In the genomic region with DNA sequence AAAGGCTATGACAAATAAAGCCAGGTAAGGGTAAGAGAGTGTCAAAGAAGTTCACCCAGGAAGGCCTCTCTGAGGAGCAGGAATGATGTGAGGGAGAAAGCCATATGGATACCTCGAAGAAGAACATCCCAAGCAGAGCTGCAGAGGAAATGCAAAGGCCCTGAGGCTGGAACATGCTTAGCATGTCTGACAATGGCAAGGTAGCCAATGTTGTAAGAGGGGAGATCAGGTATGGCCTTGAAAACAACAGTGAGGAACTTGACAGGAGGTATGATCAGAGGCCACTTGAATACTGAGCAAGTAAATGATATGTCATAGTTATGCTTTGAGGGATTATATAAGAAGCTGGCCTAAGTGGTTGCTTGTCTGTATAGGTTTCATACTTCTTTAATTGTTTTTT, we compare ENCODE assay signal across 18 cellular contexts. TPM values are rescaled to one million over a fixed set of nuclear protein-coding genes. Genes with fewer than 3 reads are reported as not detected.
DNase-seq lines count a peak whose midpoint lies in the region; ATAC-seq and TF ChIP-seq lines count a peak whose summit lies in the region.
"Had no signal": no experiment of that assay in that cellular context is flagged by ENCODE, and none has a peak within 500 bp of the region (broad histone marks: within the 10 kb centered on the region; RNA-seq: fewer than 3 reads in every experiment).

No MANE protein-coding gene starts in this region.

- no peak overlapping the region for H3K27ac ChIP-seq in CD4-positive, CD25-positive, alpha-beta regulatory T cell (ENCODE audit: insufficient read depth, low read length, poor library complexity, severe bottlenecking)
- H3K27ac ChIP-seq: epithelial cell of prostate, prostate gland, SK-N-MC, thoracic aorta had no signal

- H3K36me3 Mint-ChIP-seq in CD4-positive, CD25-positive, alpha-beta regulatory T cell, result peaks cover 11% of the 10 kb centered on the region
- H3K36me3 Mint-ChIP-seq in activated T-helper 2 cell treated with anti-CD3 and anti-CD28 coated beads, Interferon-gamma antibody, Interleukin-2, Interleukin-4, amounts not matched to agents 10 μg/mL and 5 μg/mL and 100 μg/mL, durations not matched to agents 14 hours and 24 hours and 36 hours (ENCODE audit: low read depth), result peaks cover 24% of the 10 kb centered on the region
- no peaks in the 10 kb centered on the region for H3K36me3 Mint-ChIP-seq in natural killer cell

- H3K27me3 Mint-ChIP-seq in CD4-positive, CD25-positive, alpha-beta regulatory T cell, result no peaks in the 10 kb centered on the region
- H3K27me3 Mint-ChIP-seq in activated T-helper 2 cell treated with anti-CD3 and anti-CD28 coated beads, Interferon-gamma antibody, Interleukin-2, Interleukin-4, amounts not matched to agents 10 μg/mL and 5 μg/mL and 100 μg/mL, durations not matched to agents 14 hours and 24 hours and 36 hours (ENCODE audit: low read depth), result no peaks in the 10 kb centered on the region
- H3K27me3 Mint-ChIP-seq in natural killer cell (ENCODE audit: low read depth in 2 of 2), result no peaks in the 10 kb centered on the region
- H3K27me3 Mint-ChIP-seq: activated B cell treated with CpG ODN at 0.5 μM for 24 hours had no signal

- H3K27me3 ChIP-seq in CD4-positive, CD25-positive, alpha-beta regulatory T cell (ENCODE audit: control insufficient read depth, insufficient read depth, low read length), result no peaks in the 10 kb centered on the region

- no peaks in the 10 kb centered on the region for H3K9me3 ChIP-seq in CD4-positive, CD25-positive, alpha-beta regulatory T cell (ENCODE audit: control insufficient read depth in 2 of 2, low read length in 2 of 2)
- H3K9me3 ChIP-seq: prostate gland, thoracic aorta had no signal

- no peak for TF ChIP-seq CTCF in GM12865 (IDR thresholded peaks at IDR 0.05; ENCODE audit: insufficient read depth, low read depth, low read length, missing control alignments)
- no peak for TF ChIP-seq CTCF in natural killer cell (IDR thresholded peaks at IDR 0.05)

- no peaks in the 10 kb centered on the region for H3K36me3 ChIP-seq in CD4-positive, CD25-positive, alpha-beta regulatory T cell (ENCODE audit: control insufficient read depth, insufficient read depth, low read length)
- H3K36me3 ChIP-seq: prostate gland, thoracic aorta had no signal

- intact Hi-C loops in activated T-helper 2 cell treated with anti-CD3 and anti-CD28 coated beads, Interferon-gamma antibody, Interleukin-2, Interleukin-4, amounts not matched to agents 10 μg/mL and 5 μg/mL and 100 μg/mL, durations not matched to agents 14 hours and 24 hours and 36 hours (cut with micrococcal nuclease), result loop anchor here (10.0 kb wide), 1 partner anchor 247 kb away; no protein-coding TSS in a partner anchor
- intact Hi-C loops in natural killer cell (cut with micrococcal nuclease), result no loop called here

- no peak overlapping the region for H3K4me3 ChIP-seq in CD4-positive, CD25-positive, alpha-beta regulatory T cell (ENCODE audit: low read depth, low read length)
- H3K4me3 ChIP-seq in GM12865 (ENCODE audit: low read depth, low read length), result peak overlapping the region; percentile 8; the same call in 1 of the 2 replicates
- H3K4me3 ChIP-seq: prostate gland, SK-N-MC, thoracic aorta had no signal

- H3K9me3 Mint-ChIP-seq in CD4-positive, CD25-positive, alpha-beta regulatory T cell, result no peaks in the 10 kb centered on the region
- no peaks in the 10 kb centered on the region for H3K9me3 Mint-ChIP-seq in activated T-helper 2 cell treated with anti-CD3 and anti-CD28 coated beads, Interferon-gamma antibody, Interleukin-2, Interleukin-4, amounts not matched to agents 10 μg/mL and 5 μg/mL and 100 μg/mL, durations not matched to agents 14 hours and 24 hours and 36 hours
- no peaks in the 10 kb centered on the region for H3K9me3 Mint-ChIP-seq in natural killer cell
- H3K9me3 Mint-ChIP-seq: activated B cell treated with CpG ODN at 0.5 μM for 24 hours had no signal

- peak overlapping the region in 2 of 3 donors; percentile 3 to 5 for H3K27ac Mint-ChIP-seq in CD4-positive, CD25-positive, alpha-beta regulatory T cell
- no peak overlapping the region for H3K27ac Mint-ChIP-seq in activated T-helper 2 cell treated with anti-CD3 and anti-CD28 coated beads, Interferon-gamma antibody, Interleukin-2, Interleukin-4, amounts not matched to agents 10 μg/mL and 5 μg/mL and 100 μg/mL, durations not matched to agents 14 hours and 24 hours and 36 hours
- peak overlapping the region in 1 of 2 donors; percentile 6 for H3K27ac Mint-ChIP-seq in natural killer cell
- H3K27ac Mint-ChIP-seq: activated B cell treated with CpG ODN at 0.5 μM for 24 hours had no signal

- ATAC-seq in CD4-positive, CD25-positive, alpha-beta regulatory T cell (ENCODE audit: low read depth in 2 of 2), result no peak
- ATAC-seq in natural killer cell, result no peak
- ATAC-seq in GM19035 (IDR thresholded peaks at IDR 0.05; ENCODE audit: unreplicated experiment), result no peak
- ATAC-seq in GM21390 (IDR thresholded peaks at IDR 0.05; ENCODE audit: unreplicated experiment), result no peak
- ATAC-seq in HG03442 (IDR thresholded peaks at IDR 0.05; ENCODE audit: unreplicated experiment), result no peak

- DNase-seq in CD4-positive, CD25-positive, alpha-beta regulatory T cell, result no peak
- no peak for DNase-seq in GM12865 (ENCODE audit: low read depth)
- no peak for DNase-seq in activated T-helper 2 cell treated with anti-CD3 and anti-CD28 coated beads, Interferon-gamma antibody, Interleukin-2, Interleukin-4, amounts not matched to agents 10 μg/mL and 5 μg/mL and 100 μg/mL, durations not matched to agents 14 hours and 24 hours and 36 hours (ENCODE audit: low spot score)
- no peak for DNase-seq in natural killer cell
- DNase-seq: activated B cell treated with CpG ODN at 0.5 μM for 24 hours; activated CD8-positive, alpha-beta memory T cell treated with anti-CD3 and anti-CD28 coated beads, Interleukin-2, amount 50 U/mL, for 4 hours; anterior cingulate cortex; cortex of kidney; head of caudate nucleus; NCI-H1417 treated with DMSO at 0.1 percent for 48 hours; NCI-H345 had no signal

- H3K4me1 ChIP-seq in CD4-positive, CD25-positive, alpha-beta regulatory T cell (ENCODE audit: control insufficient read depth, insufficient read depth, low read length, poor library complexity, severe bottlenecking), result peaks cover 34% of the 10 kb centered on the region

- H3K4me1 Mint-ChIP-seq in CD4-positive, CD25-positive, alpha-beta regulatory T cell, result peaks cover 32 to 72% (median 48%) of the 10 kb centered on the region in 4 donors
- H3K4me1 Mint-ChIP-seq in activated T-helper 2 cell treated with anti-CD3 and anti-CD28 coated beads, Interferon-gamma antibody, Interleukin-2, Interleukin-4, amounts not matched to agents 10 μg/mL and 5 μg/mL and 100 μg/mL, durations not matched to agents 14 hours and 24 hours and 36 hours (ENCODE audit: low read depth), result peaks cover 43% of the 10 kb centered on the region
- peaks cover 45 to 59% of the 10 kb centered on the region in 2 donors for H3K4me1 Mint-ChIP-seq in natural killer cell

- peak overlapping the region; percentile 39 to 83 (median 66) for H3K4me3 Mint-ChIP-seq in CD4-positive, CD25-positive, alpha-beta regulatory T cell
- H3K4me3 Mint-ChIP-seq in activated T-helper 2 cell treated with anti-CD3 and anti-CD28 coated beads, Interferon-gamma antibody, Interleukin-2, Interleukin-4, amounts not matched to agents 10 μg/mL and 5 μg/mL and 100 μg/mL, durations not matched to agents 14 hours and 24 hours and 36 hours (ENCODE audit: low read depth), result peak overlapping the region; percentile 2
- H3K4me3 Mint-ChIP-seq in natural killer cell, result peak overlapping the region; percentile 8

RNA-seq across cellular contexts. Expression of gene SCFD2, which starts 3.8 kb away (rescaled TPM):
- 23.9 TPM for total RNA-seq in CD4-positive, CD25-positive, alpha-beta regulatory T cell
- polyA plus RNA-seq in CD4-positive, CD25-positive, alpha-beta regulatory T cell, result 10 to 100 TPM; 15.0 to 20.6 (median 15.7) TPM
- total RNA-seq in activated T-helper 2 cell treated with anti-CD3 and anti-CD28 coated beads, Interferon-gamma antibody, Interleukin-2, Interleukin-4, amounts not matched to agents 10 μg/mL and 5 μg/mL and 100 μg/mL, durations not matched to agents 14 hours and 24 hours and 36 hours, result 26.3 and 31.7 TPM in 2 replicates
- 10 to 100 TPM; 26.4 to 29.4 (median 28.9) TPM for total RNA-seq in natural killer cell

RNA-seq across cellular contexts. Expression of gene FIP1L1, which starts 15.3 kb away (rescaled TPM):
- total RNA-seq in CD4-positive, CD25-positive, alpha-beta regulatory T cell, result 78.1 TPM
- polyA plus RNA-seq in CD4-positive, CD25-positive, alpha-beta regulatory T cell, result 10 to 100 TPM; 68.7 to 77.8 (median 69.9) TPM
- 95.0 and 99.2 TPM in 2 replicates for total RNA-seq in activated T-helper 2 cell treated with anti-CD3 and anti-CD28 coated beads, Interferon-gamma antibody, Interleukin-2, Interleukin-4, amounts not matched to agents 10 μg/mL and 5 μg/mL and 100 μg/mL, durations not matched to agents 14 hours and 24 hours and 36 hours
- total RNA-seq in natural killer cell, result 10 to 100 TPM; 76.2 to 94.0 (median 85.6) TPM

Comparison
In these comparisons a context has a peak if more than half of its experiments do, and no peak if none do; other contexts are left out.
1. H3K4me3 Mint-ChIP-seq: peak in every context shown above with its lines; median percentile 66 in CD4-positive, CD25-positive, alpha-beta regulatory T cell; 8 in natural killer cell; 2 in activated T-helper 2 cell treated with anti-CD3 and anti-CD28 coated beads, Interferon-gamma antibody, Interleukin-2, Interleukin-4, amounts not matched to agents 10 μg/mL and 5 μg/mL and 100 μg/mL, durations not matched to agents 14 hours and 24 hours and 36 hours.